Comparison of ENCODE assay signal across 14 cellular contexts in genomic region chr6:11675610-11676009, GRCh38.
A peak's percentile ranks its signal among the peaks of the same experiment; 100 is the strongest.
DNase-seq lines count a peak whose midpoint lies in the region; ATAC-seq and TF ChIP-seq lines count a peak whose summit lies in the region.
"Had no signal": no experiment of that assay in that cellular context is flagged by ENCODE, and none has a peak within 500 bp of the region (broad histone marks: within the 10 kb centered on the region; RNA-seq: fewer than 3 reads in every experiment).

No MANE protein-coding gene starts in this region.

- H3K79me2 ChIP-seq in PC-3 (ENCODE audit: low read length) = no peaks in the 10 kb centered on the region

- H2AFZ ChIP-seq in PC-3 (ENCODE audit: low read length) = peak overlapping the region; percentile 62; the same call in 1 of the 2 replicates

- H3K9me3 ChIP-seq in PC-3 (ENCODE audit: low read length) (no peaks in the 10 kb centered on the region), spleen (peaks cover 0 to 10% (median 8%) of the 10 kb centered on the region in 8 donors)
- H3K9me3 ChIP-seq: prostate gland, testis had no signal

- H3K4me3 ChIP-seq in AG09309 (ENCODE audit: control insufficient read depth, low read depth, low read length) (no peak overlapping the region), GM12875 (ENCODE audit: low read depth, low read length) (no peak overlapping the region), PC-3 (ENCODE audit: low read length) (no peak overlapping the region), spleen (no peak overlapping the region)
- H3K4me3 ChIP-seq: prostate gland, testis had no signal

- peak; percentile 41 for TF ChIP-seq CTCF in AG09309 (IDR thresholded peaks at IDR 0.05; ENCODE audit: control insufficient read depth, insufficient read depth, low read depth, low read length, missing control alignments)
- TF ChIP-seq CTCF in GM12875 (IDR thresholded peaks at IDR 0.05; ENCODE audit: borderline replicate concordance, insufficient read depth, low read depth, low read length) = peak; percentile 5; the same call in 1 of the 2 replicates
- peak; percentile 49 for TF ChIP-seq CTCF in PC-3 (conservative IDR thresholded peaks at IDR 0.05; ENCODE audit: low read depth, low read length)
- peak; percentile 55 for TF ChIP-seq CTCF in foreskin keratinocyte (conservative IDR thresholded peaks at IDR 0.05)
- TF ChIP-seq CTCF in spleen (IDR thresholded peaks at IDR 0.05 in 8 of 11, conservative IDR thresholded peaks at IDR 0.05 in 3 of 11) = peak in 2 of 11 experiments; percentile 16 to 32

- H3K27ac ChIP-seq in PC-3 (ENCODE audit: low read length) (no peak overlapping the region), foreskin keratinocyte (no peak overlapping the region), spleen (no peak overlapping the region)
- H3K27ac ChIP-seq: prostate gland, testis had no signal

- no peaks in the 10 kb centered on the region for H3F3A ChIP-seq in PC-3 (ENCODE audit: low read length, unreplicated experiment)

- 75 to 95% (median 82%) methylated on average over 2 of the region's 2 CpGs for WGBS in spleen, 5 donors

- no peak for TF ChIP-seq POLR2A in spleen (IDR thresholded peaks at IDR 0.05)

- no peaks in the 10 kb centered on the region for H3K27me3 ChIP-seq in PC-3 (ENCODE audit: low read length)
- no peaks in the 10 kb centered on the region for H3K27me3 ChIP-seq in foreskin keratinocyte
- H3K27me3 ChIP-seq in spleen (replicated peaks in 1 of 7) = no peaks in the 10 kb centered on the region
- H3K27me3 ChIP-seq: testis had no signal

- no peaks in the 10 kb centered on the region for H4K20me1 ChIP-seq in PC-3 (ENCODE audit: low read length)

- POLR2A ChIA-PET in PC-3 (lab: Charles Lee; ENCODE audit: unreplicated experiment) = no interaction called here

- CTCF ChIA-PET in PC-3 (lab: Charles Lee) = no interaction called here

- DNase-seq in AG09309 (ENCODE audit: low read depth) (no peak), PC-3 (peak; percentile 28), foreskin keratinocyte (no peak), spleen (no peak), NCI-H146 treated with DMSO at 0.1 percent for 48 hours (lab: John Stamatoyannopoulos, UW; ENCODE audit: unreplicated experiment) (no peak), HPDE6-E6E7 (ENCODE audit: extremely low spot score) (no peak)
- DNase-seq: activated CD4-positive, alpha-beta T cell treated with anti-CD3 and anti-CD28 coated beads, Interleukin-2, amount 50 U/mL, for 1 hour; activated naive CD4-positive, alpha-beta T cell treated with anti-CD3 and anti-CD28 coated beads, Interleukin-2, amount 10 ng/mL, durations not matched to agents 7 days and 5 days; Caco-2; NCI-H2171; testis had no signal

- no peaks in the 10 kb centered on the region for H3K9me2 ChIP-seq in PC-3 (replicated peaks; ENCODE audit: low read length)

- no peaks in the 10 kb centered on the region for H3K36me3 ChIP-seq in PC-3 (ENCODE audit: low read depth, low read length)
- no peaks in the 10 kb centered on the region for H3K36me3 ChIP-seq in spleen
- H3K36me3 ChIP-seq: prostate gland had no signal

- ATAC-seq in PC-3 (peak; percentile 43; the same call in 1 of the 2 replicates), foreskin keratinocyte (no peak), HG03571 (IDR thresholded peaks at IDR 0.05; ENCODE audit: unreplicated experiment) (no peak)

- H3K4me1 ChIP-seq in PC-3 (ENCODE audit: insufficient read depth, low read length) = no peaks in the 10 kb centered on the region
- H3K4me1 ChIP-seq in foreskin keratinocyte = no peaks in the 10 kb centered on the region
- no peaks in the 10 kb centered on the region for H3K4me1 ChIP-seq in spleen
- H3K4me1 ChIP-seq: Caco-2, prostate gland, testis had no signal

- BruUV-seq in PC-3 (replicated peaks; lab: Mats Ljungman, UMichigan) = no TSS peak

- no peak overlapping the region for H3K4me2 ChIP-seq in PC-3 (ENCODE audit: low read length)

- no peak overlapping the region for H3K9ac ChIP-seq in PC-3 (ENCODE audit: low read length)

- intact Hi-C loops in PC-3 (cut with micrococcal nuclease) = no loop called here
- intact Hi-C loops in spleen (cut with DNase I; ENCODE audit: low total_unique reads) = no loop called here
